Comparison of ENCODE assay signal across 3 cellular contexts in the genomic region with DNA sequence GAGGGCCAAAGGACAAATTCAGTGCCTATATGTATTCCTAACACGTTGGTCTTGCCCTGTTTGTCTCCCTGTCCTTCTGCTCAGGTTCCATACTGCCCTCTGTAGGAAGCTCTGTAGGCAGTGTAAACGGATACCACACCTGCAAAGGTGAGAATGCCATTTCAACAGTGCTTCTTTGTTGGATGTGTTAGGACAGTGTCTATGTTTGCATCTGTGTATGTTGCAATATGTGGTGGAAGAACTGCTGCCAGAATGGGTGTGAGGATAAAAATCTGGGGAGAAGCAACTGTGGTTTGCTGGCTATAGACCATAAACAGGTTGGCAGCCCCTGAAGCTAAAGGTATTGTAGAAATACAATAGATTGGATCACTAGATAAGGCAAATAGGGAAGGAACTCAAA.
TF ChIP-seq lines count a peak whose summit lies in the region.

No MANE protein-coding gene starts in this region.

TF ChIP-seq in IMR-90, 13 proteins besides CTCF, POLR2A, EP300 and RAD21:
- no peak for TF ChIP-seq MXI1 (IDR thresholded peaks at IDR 0.05; ENCODE audit: borderline replicate concordance, low read depth, low read length)
- TF ChIP-seq CEBPB (IDR thresholded peaks at IDR 0.05; ENCODE audit: low read depth, low read length) = peak; percentile 70

TF ChIP-seq in WTC11, 78 proteins besides CTCF, POLR2A, EP300 and RAD21:
- no peak for TF ChIP-seq MYBL2 (CRISPR knock-in tag; IDR thresholded peaks at IDR 0.05)
- TF ChIP-seq ZNF121 (CRISPR knock-in tag; IDR thresholded peaks at IDR 0.05) = peak; percentile 42; the same call in 1 of the 2 replicates
TF ChIP-seq in WTC11: peak in this region for 1.

TF ChIP-seq in HepG2, 621 proteins besides CTCF, POLR2A, EP300 and RAD21 (continues in another document):
- TF ChIP-seq ZKSCAN8 (CRISPR knock-in tag; IDR thresholded peaks at IDR 0.05; ENCODE audit: borderline replicate concordance) (peak; percentile 44; the same call in 1 of the 2 replicates), TEAD3 (CRISPR knock-in tag; optimal IDR thresholded peaks at IDR 0.05; ENCODE audit: borderline replicate concordance) (peak; percentile 81), STAG1 (CRISPR knock-in tag; IDR thresholded peaks at IDR 0.05) (peak; percentile 73), TBX2 (CRISPR knock-in tag; IDR thresholded peaks at IDR 0.05; ENCODE audit: borderline replicate concordance) (peak; percentile 75; the same call in 1 of the 2 replicates), DBP (CRISPR knock-in tag; IDR thresholded peaks at IDR 0.05; ENCODE audit: not compliant biosample characterization) (peak; percentile 60), ZBTB33 (CRISPR knock-in tag; IDR thresholded peaks at IDR 0.05) (peak; percentile 84), XRCC5 (optimal IDR thresholded peaks at IDR 0.05; ENCODE audit: low read length) (peak; percentile 48), CEBPG (CRISPR knock-in tag; IDR thresholded peaks at IDR 0.05) (peak; percentile 96), MBNL3 (CRISPR knock-in tag; conservative IDR thresholded peaks at IDR 0.05) (no peak), SIX1 (CRISPR knock-in tag; IDR thresholded peaks at IDR 0.05; ENCODE audit: borderline replicate concordance) (peak; percentile 94), SOX13 (IDR thresholded peaks at IDR 0.05) (no peak), SOX13 (CRISPR knock-in tag; conservative IDR thresholded peaks at IDR 0.05 in 1 of 2, IDR thresholded peaks at IDR 0.05 in 1 of 2) (peak in 1 of 2 experiments; percentile 80; a peak in 2 of 4 replicates), FOXA1 (IDR thresholded peaks at IDR 0.05) (no peak), FOXA1 (CRISPR knock-in tag; IDR thresholded peaks at IDR 0.05) (peak; percentile 79), YEATS2 (CRISPR knock-in tag; IDR thresholded peaks at IDR 0.05; ENCODE audit: borderline replicate concordance) (peak; percentile 56; the same call in 1 of the 2 replicates), ZSCAN29 (CRISPR knock-in tag; conservative IDR thresholded peaks at IDR 0.05) (peak; percentile 63; the same call in 1 of the 2 replicates), KLF6 (CRISPR knock-in tag; IDR thresholded peaks at IDR 0.05) (no peak), CEBPB (IDR thresholded peaks at IDR 0.05; ENCODE audit: borderline replicate concordance, low read depth, low read length) (peak; percentile 94), HNRNPUL1 (IDR thresholded peaks at IDR 0.05; ENCODE audit: low read depth, low read length) (no peak), FOSL2 (CRISPR knock-in tag; IDR thresholded peaks at IDR 0.05) (peak; percentile 61), TBX3 (IDR thresholded peaks at IDR 0.05; ENCODE audit: borderline replicate concordance) (peak; percentile 48; the same call in 1 of the 2 replicates), KMT2B (CRISPR knock-in tag; IDR thresholded peaks at IDR 0.05) (0 out of 2 replicates have a peak, but pooled peaks have one; percentile 45), MED1 (CRISPR knock-in tag; IDR thresholded peaks at IDR 0.05) (0 out of 2 replicates have a peak, but pooled peaks have one; percentile 22), SAP130 (CRISPR knock-in tag; IDR thresholded peaks at IDR 0.05; ENCODE audit: low read depth) (peak; percentile 66), ELF3 (CRISPR knock-in tag; IDR thresholded peaks at IDR 0.05) (peak; percentile 43; the same call in 1 of the 2 replicates), FOXP1 (IDR thresholded peaks at IDR 0.05) (no peak), FOXP1 (CRISPR knock-in tag; IDR thresholded peaks at IDR 0.05) (peak; percentile 20; the same call in 1 of the 2 replicates), ZNF557 (CRISPR knock-in tag; IDR thresholded peaks at IDR 0.05) (0 out of 2 replicates have a peak, but pooled peaks have one; percentile 31), SSRP1 (CRISPR knock-in tag; IDR thresholded peaks at IDR 0.05) (peak; percentile 47; the same call in 1 of the 2 replicates), CREB1 (IDR thresholded peaks at IDR 0.05) (no peak), CREB1 (CRISPR knock-in tag; IDR thresholded peaks at IDR 0.05) (peak; percentile 81), ZNF331 (CRISPR knock-in tag; IDR thresholded peaks at IDR 0.05) (peak; percentile 82), REPIN1 (CRISPR knock-in tag; IDR thresholded peaks at IDR 0.05; ENCODE audit: borderline replicate concordance, low read depth) (peak; percentile 72; the same call in 1 of the 2 replicates), SIX4 (CRISPR knock-in tag; IDR thresholded peaks at IDR 0.05) (peak; percentile 60; the same call in 1 of the 2 replicates), SMC3 (IDR thresholded peaks at IDR 0.05; ENCODE audit: low read length) (peak; percentile 66), FOXA3 (CRISPR knock-in tag; IDR thresholded peaks at IDR 0.05) (peak; percentile 69), TOPORS (CRISPR knock-in tag; IDR thresholded peaks at IDR 0.05) (0 out of 2 replicates have a peak, but pooled peaks have one; percentile 36), DPF2 (CRISPR knock-in tag; IDR thresholded peaks at IDR 0.05; ENCODE audit: borderline replicate concordance, low read depth) (0 out of 2 replicates have a peak, but pooled peaks have one; percentile 19), CSRNP1 (CRISPR knock-in tag; IDR thresholded peaks at IDR 0.05) (no peak), SOX5 (CRISPR knock-in tag; IDR thresholded peaks at IDR 0.05; ENCODE audit: borderline replicate concordance) (peak; percentile 77), RCOR2 (CRISPR knock-in tag; IDR thresholded peaks at IDR 0.05) (0 out of 2 replicates have a peak, but pooled peaks have one; percentile 40), HOXA3 (CRISPR knock-in tag; IDR thresholded peaks at IDR 0.05) (peak; percentile 37; the same call in 1 of the 2 replicates), GATAD2A (CRISPR knock-in tag; IDR thresholded peaks at IDR 0.05) (peak; percentile 66), SRF (IDR thresholded peaks at IDR 0.05; ENCODE audit: low read depth, low read length) (peak; percentile 6; the same call in 1 of the 2 replicates)
- TF ChIP-seq, protein P1, sequence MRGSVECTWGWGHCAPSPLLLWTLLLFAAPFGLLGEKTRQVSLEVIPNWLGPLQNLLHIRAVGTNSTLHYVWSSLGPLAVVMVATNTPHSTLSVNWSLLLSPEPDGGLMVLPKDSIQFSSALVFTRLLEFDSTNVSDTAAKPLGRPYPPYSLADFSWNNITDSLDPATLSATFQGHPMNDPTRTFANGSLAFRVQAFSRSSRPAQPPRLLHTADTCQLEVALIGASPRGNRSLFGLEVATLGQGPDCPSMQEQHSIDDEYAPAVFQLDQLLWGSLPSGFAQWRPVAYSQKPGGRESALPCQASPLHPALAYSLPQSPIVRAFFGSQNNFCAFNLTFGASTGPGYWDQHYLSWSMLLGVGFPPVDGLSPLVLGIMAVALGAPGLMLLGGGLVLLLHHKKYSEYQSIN (CRISPR knock-in tag; IDR thresholded peaks at IDR 0.05; ENCODE audit: borderline replicate concordance) = no peak
- TF ChIP-seq, protein P2, sequence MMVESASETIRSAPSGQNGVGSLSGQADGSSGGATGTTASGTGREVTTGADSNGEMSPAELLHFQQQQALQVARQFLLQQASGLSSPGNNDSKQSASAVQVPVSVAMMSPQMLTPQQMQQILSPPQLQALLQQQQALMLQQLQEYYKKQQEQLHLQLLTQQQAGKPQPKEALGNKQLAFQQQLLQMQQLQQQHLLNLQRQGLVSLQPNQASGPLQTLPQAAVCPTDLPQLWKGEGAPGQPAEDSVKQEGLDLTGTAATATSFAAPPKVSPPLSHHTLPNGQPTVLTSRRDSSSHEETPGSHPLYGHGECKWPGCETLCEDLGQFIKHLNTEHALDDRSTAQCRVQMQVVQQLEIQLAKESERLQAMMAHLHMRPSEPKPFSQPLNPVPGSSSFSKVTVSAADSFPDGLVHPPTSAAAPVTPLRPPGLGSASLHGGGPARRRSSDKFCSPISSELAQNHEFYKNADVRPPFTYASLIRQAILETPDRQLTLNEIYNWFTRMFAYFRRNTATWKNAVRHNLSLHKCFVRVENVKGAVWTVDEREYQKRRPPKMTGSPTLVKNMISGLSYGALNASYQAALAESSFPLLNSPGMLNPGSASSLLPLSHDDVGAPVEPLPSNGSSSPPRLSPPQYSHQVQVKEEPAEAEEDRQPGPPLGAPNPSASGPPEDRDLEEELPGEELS (CRISPR knock-in tag; IDR thresholded peaks at IDR 0.05) = peak; percentile 67
- TF ChIP-seq, protein P3, sequence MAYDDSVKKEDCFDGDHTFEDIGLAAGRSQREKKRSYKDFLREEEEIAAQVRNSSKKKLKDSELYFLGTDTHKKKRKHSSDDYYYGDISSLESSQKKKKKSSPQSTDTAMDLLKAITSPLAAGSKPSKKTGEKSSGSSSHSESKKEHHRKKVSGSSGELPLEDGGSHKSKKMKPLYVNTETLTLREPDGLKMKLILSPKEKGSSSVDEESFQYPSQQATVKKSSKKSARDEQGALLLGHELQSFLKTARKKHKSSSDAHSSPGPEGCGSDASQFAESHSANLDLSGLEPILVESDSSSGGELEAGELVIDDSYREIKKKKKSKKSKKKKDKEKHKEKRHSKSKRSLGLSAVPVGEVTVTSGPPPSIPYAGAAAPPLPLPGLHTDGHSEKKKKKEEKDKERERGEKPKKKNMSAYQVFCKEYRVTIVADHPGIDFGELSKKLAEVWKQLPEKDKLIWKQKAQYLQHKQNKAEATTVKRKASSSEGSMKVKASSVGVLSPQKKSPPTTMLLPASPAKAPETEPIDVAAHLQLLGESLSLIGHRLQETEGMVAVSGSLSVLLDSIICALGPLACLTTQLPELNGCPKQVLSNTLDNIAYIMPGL (CRISPR knock-in tag; IDR thresholded peaks at IDR 0.05; ENCODE audit: borderline replicate concordance in 1 of 2, low read depth in 1 of 2) = peak; percentile 45 to 62; a peak in 1 of 4 replicates
